14 cellular contexts compared by ENCODE assay signal in genomic region chr2:130327703-130328527, GRCh38. TPM values are rescaled to one million over a fixed set of nuclear protein-coding genes. Genes with fewer than 3 reads are reported as not detected.
DNase-seq lines count a peak whose midpoint lies in the region; ATAC-seq, FAIRE-seq and TF ChIP-seq lines count a peak whose summit lies in the region.
"Had no signal": no experiment of that assay in that cellular context is flagged by ENCODE, and none has a peak within 500 bp of the region (broad histone marks: within the 10 kb centered on the region; RNA-seq: fewer than 3 reads in every experiment).

No MANE protein-coding gene starts in this region.

- TF ChIP-seq POLR2A in breast epithelium (IDR thresholded peaks at IDR 0.05), result no peak

- intact Hi-C loops in MCF 10A (cut with micrococcal nuclease), result no loop called here
- intact Hi-C loops in breast epithelium (cut with DNase I; ENCODE audit: low total_unique reads), result no loop called here

- FAIRE-seq in urothelium cell line (lab: Jason Lieb, UNC), result peak; percentile 88
- FAIRE-seq: A204.1 had no signal

- POLR2A ChIA-PET in MCF 10A (lab: Yijun Ruan, JAX), result interaction anchor here (1.4 to 4.0 kb wide), 4 partner anchors 10 to 147 kb away, joined by 6 to 39 read pairs (median 18); partner anchors contain the start of genes IMP4, MZT2B and SMPD4
- POLR2A ChIA-PET in T-cell (lab: Charles Lee), result no interaction called here

- H3K4me1 ChIP-seq in breast epithelium (no peaks in the 10 kb centered on the region), adipocyte (ENCODE audit: control insufficient read depth, insufficient read depth, low read length) (peaks cover 3% of the 10 kb centered on the region)

- H3K27me3 ChIP-seq in breast epithelium, result no peaks in the 10 kb centered on the region
- peaks cover 57% of the 10 kb centered on the region for H3K27me3 ChIP-seq in adipocyte (replicated peaks; ENCODE audit: control insufficient read depth, insufficient read depth, low read length)

- no peaks in the 10 kb centered on the region for H3K36me3 ChIP-seq in breast epithelium
- no peaks in the 10 kb centered on the region for H3K36me3 ChIP-seq in adipocyte (ENCODE audit: control insufficient read depth, insufficient read depth, low read length, severe bottlenecking)
- H3K36me3 ChIP-seq: neutrophil, thoracic aorta had no signal

- ATAC-seq in HG03342 (IDR thresholded peaks at IDR 0.05; ENCODE audit: unreplicated experiment) (no peak), T-cell (replicated peaks in 1 of 4) (no peak)
- ATAC-seq: activated T-cell treated with anti-CD3 and anti-CD28 coated beads, Interleukin-2, amount 50 U/mL, for 4 hours had no signal

- H3K4me3 Mint-ChIP-seq in MCF 10A (ENCODE audit: unreplicated experiment) (peak overlapping the region; percentile 59), T-cell (no peak overlapping the region)
- H3K4me3 Mint-ChIP-seq: activated T-cell treated with anti-CD3 and anti-CD28 coated beads, Interleukin-2, amount 50 U/mL, for 4 hours had no signal

- no peaks in the 10 kb centered on the region for H3K9me3 Mint-ChIP-seq in MCF 10A (ENCODE audit: unreplicated experiment)
- no peaks in the 10 kb centered on the region for H3K9me3 Mint-ChIP-seq in T-cell
- H3K9me3 Mint-ChIP-seq: activated T-cell treated with anti-CD3 and anti-CD28 coated beads, Interleukin-2, amount 50 U/mL, for 4 hours had no signal

- BruUV-seq in MCF 10A (replicated peaks; lab: Mats Ljungman, UMichigan), result no TSS peak

- H3K4me1 Mint-ChIP-seq in MCF 10A (ENCODE audit: insufficient read depth, unreplicated experiment) (peaks cover 10% of the 10 kb centered on the region), T-cell (peaks cover 0 to 5% (median 5%) of the 10 kb centered on the region in 3 donors)

- DNase-seq in MCF 10A (ENCODE audit: unreplicated experiment), result peak; percentile 47
- no peak for DNase-seq in breast epithelium (ENCODE audit: low spot score in 2 of 2)
- peak; percentile 42 for DNase-seq in adipocyte (ENCODE audit: low read depth)
- peak; percentile 64 for DNase-seq in urothelium cell line (ENCODE audit: low spot score)
- no peak for DNase-seq in cerebellar nuclear complex (lab: John Stamatoyannopoulos, UW)
- no peak for DNase-seq in T-cell
- DNase-seq: activated T-cell treated with anti-CD3 and anti-CD28 coated beads, Interleukin-2, amount 50 U/mL, for 4 hours; dermis blood vessel endothelial cell; T-helper 9 cell had no signal

- H3K9ac ChIP-seq in adipocyte (ENCODE audit: low read length), result no peak overlapping the region

- CTCF ChIA-PET in MCF 10A (lab: Yijun Ruan, JAX) (interaction anchor here (0.6 to 3.0 kb wide), 5 partner anchors 14 to 1859 kb away, joined by 3 to 17 read pairs (median 5); partner anchors contain the start of genes MZT2B and SMPD4), T-cell (lab: Charles Lee) (no interaction called here)

- H3K27me3 Mint-ChIP-seq in MCF 10A (ENCODE audit: insufficient read depth, unreplicated experiment) (no peaks in the 10 kb centered on the region), T-cell (peaks cover 43 to 47% of the 10 kb centered on the region in 2 donors)

- no peak overlapping the region for H3K4me3 ChIP-seq in breast epithelium
- H3K4me3 ChIP-seq in adipocyte (ENCODE audit: low read length), result no peak overlapping the region
- peak overlapping the region; percentile 29; the same call in 1 of the 2 replicates for H3K4me3 ChIP-seq in iPS-18c (ENCODE audit: insufficient read depth, low read depth, low read length)
- H3K4me3 ChIP-seq: thoracic aorta had no signal

- no peak overlapping the region for H3K27ac ChIP-seq in breast epithelium
- H3K27ac ChIP-seq: neutrophil, thoracic aorta had no signal

- H3K27ac Mint-ChIP-seq in MCF 10A (ENCODE audit: low read depth, unreplicated experiment) (peak overlapping the region; percentile 75), T-cell (no peak overlapping the region)

- H3K36me3 Mint-ChIP-seq in MCF 10A (ENCODE audit: insufficient read depth, unreplicated experiment), result no peaks in the 10 kb centered on the region
- no peaks in the 10 kb centered on the region for H3K36me3 Mint-ChIP-seq in T-cell

- no peaks in the 10 kb centered on the region for H3K9me3 ChIP-seq in breast epithelium
- H3K9me3 ChIP-seq in adipocyte (ENCODE audit: control insufficient read depth, low read length), result no peaks in the 10 kb centered on the region
- no peaks in the 10 kb centered on the region for H3K9me3 ChIP-seq in iPS-18c (ENCODE audit: control insufficient read depth, insufficient read depth, low read length)
- H3K9me3 ChIP-seq: neutrophil, thoracic aorta had no signal

- TF ChIP-seq CTCF in MCF 10A (IDR thresholded peaks at IDR 0.05; ENCODE audit: unreplicated experiment) (no peak), breast epithelium (IDR thresholded peaks at IDR 0.05) (no peak)

RNA-seq across cellular contexts. Expression of gene IMP4, which starts 14.8 kb away (rescaled TPM):
- total RNA-seq in MCF 10A (2022), result 99.8 and 144 TPM in 2 replicates
- 100 to 1,000 TPM in 2 of 3 donors, 10 to 100 TPM in 1; 94.7 to 114 (median 113) TPM for total RNA-seq in breast epithelium
- 10 to 100 TPM; 70.7 to 93.7 (median 86.9) TPM for total RNA-seq in T-cell

RNA-seq across cellular contexts. Expression of gene PTPN18, which starts 27.9 kb away (rescaled TPM):
- total RNA-seq in MCF 10A (2022) (34.4 and 43.1 TPM in 2 replicates), breast epithelium (10 to 100 TPM; 50.8 to 77.1 (median 54.3) TPM), T-cell (10 to 100 TPM; 42.3 to 67.6 (median 58.2) TPM)

Comparison
In these comparisons a context has a peak if more than half of its experiments do, and no peak if none do; other contexts are left out.
1. DNase-seq: peak in MCF 10A (single experiment), adipocyte (single experiment) and urothelium cell line (single experiment); none in breast epithelium (0 of 2), cerebellar nuclear complex (0 of 2) and T-cell (0 of 34).